Comparison of ENCODE assay signal across 23 cellular contexts in genomic region chr14:98070521-98070920, GRCh38.
A peak's percentile ranks its signal among the peaks of the same experiment; 100 is the strongest.
DNase-seq lines count a peak whose midpoint lies in the region; ATAC-seq and TF ChIP-seq lines count a peak whose summit lies in the region.
"Had no signal": no experiment of that assay in that cellular context is flagged by ENCODE, and none has a peak within 500 bp of the region (broad histone marks: within the 10 kb centered on the region; RNA-seq: fewer than 3 reads in every experiment).

No MANE protein-coding gene starts in this region.

- no peak overlapping the region for H3K4me3 Mint-ChIP-seq in activated CD4-positive, alpha-beta T cell treated with anti-CD3 and anti-CD28 coated beads, Interleukin-2, amount 10 ng/mL, durations not matched to agents 7 days and 5 days
- H3K4me3 Mint-ChIP-seq: activated CD8-positive, alpha-beta memory T cell treated with anti-CD3 and anti-CD28 coated beads, Interleukin-2, amount 10 ng/mL, durations not matched to agents 7 days and 5 days; activated naive CD8-positive, alpha-beta T cell; effector memory CD8-positive, alpha-beta T cell; H9; stimulated activated naive CD8-positive, alpha-beta T cell treated with anti-CD3 and anti-CD28 coated beads, Interleukin-15, Interleukin-2, amounts not matched to agents 100 ng/mL and 50 ng/mL, for 24 hours; T-helper 17 cell had no signal

- TF ChIP-seq CTCF in RWPE1 (conservative IDR thresholded peaks at IDR 0.05; ENCODE audit: low read depth): no peak
- no peak for TF ChIP-seq CTCF in epithelial cell of esophagus (IDR thresholded peaks at IDR 0.05; ENCODE audit: insufficient read depth, low read depth, low read length, missing control alignments)
- TF ChIP-seq CTCF in thyroid gland (IDR thresholded peaks at IDR 0.05): no peak

- no peak for TF ChIP-seq POLR2A in thyroid gland (IDR thresholded peaks at IDR 0.05)

- H3K4me1 Mint-ChIP-seq in activated CD4-positive, alpha-beta T cell treated with anti-CD3 and anti-CD28 coated beads, Interleukin-2, amount 10 ng/mL, durations not matched to agents 7 days and 5 days: no peaks in the 10 kb centered on the region
- H3K4me1 Mint-ChIP-seq: activated CD8-positive, alpha-beta memory T cell treated with anti-CD3 and anti-CD28 coated beads, Interleukin-2, amount 10 ng/mL, durations not matched to agents 7 days and 5 days; T-helper 17 cell had no signal

- no peaks in the 10 kb centered on the region for H3K27me3 Mint-ChIP-seq in activated CD4-positive, alpha-beta T cell treated with anti-CD3 and anti-CD28 coated beads, Interleukin-2, amount 10 ng/mL, durations not matched to agents 7 days and 5 days
- H3K27me3 Mint-ChIP-seq: activated CD8-positive, alpha-beta memory T cell treated with anti-CD3 and anti-CD28 coated beads, Interleukin-2, amount 10 ng/mL, durations not matched to agents 7 days and 5 days; activated naive CD8-positive, alpha-beta T cell; effector memory CD8-positive, alpha-beta T cell; stimulated activated naive CD8-positive, alpha-beta T cell treated with anti-CD3 and anti-CD28 coated beads, Interleukin-15, Interleukin-2, amounts not matched to agents 100 ng/mL and 50 ng/mL, for 24 hours had no signal

- peaks cover 12% of the 10 kb centered on the region in 2 donors for H3K4me1 ChIP-seq in thyroid gland
- H3K4me1 ChIP-seq: BE2C, gastroesophageal sphincter, tibial artery had no signal

- no peak for ATAC-seq in GM21367 (IDR thresholded peaks at IDR 0.05; ENCODE audit: unreplicated experiment)
- ATAC-seq: activated CD8-positive, alpha-beta memory T cell treated with anti-CD3 and anti-CD28 coated beads, Interleukin-2, amount 10 ng/mL, durations not matched to agents 7 days and 5 days; effector memory CD8-positive, alpha-beta T cell; gastroesophageal sphincter; T-helper 17 cell had no signal

- DNase-seq in NCI-H1105 treated with DMSO at 0.1 percent for 48 hours (lab: John Stamatoyannopoulos, UW) (peak; percentile 21), NCI-H1105 (lab: John Stamatoyannopoulos, UW) (no peak), RWPE1 (ENCODE audit: low spot score) (peak; percentile 6), epithelial cell of esophagus (ENCODE audit: low read depth) (peak; percentile 25), thyroid gland (peak; percentile 3 to 11), DMS153 (lab: John Stamatoyannopoulos, UW) (no peak)
- no peak for DNase-seq in activated CD4-positive, alpha-beta T cell treated with anti-CD3 and anti-CD28 coated beads, Interleukin-2, amount 10 ng/mL, durations not matched to agents 7 days and 5 days
- DNase-seq: activated CD4-positive, alpha-beta T cell treated with anti-CD3 and anti-CD28 coated beads for 48 hours; activated CD8-positive, alpha-beta memory T cell treated with anti-CD3 and anti-CD28 coated beads, Interleukin-2, amount 10 ng/mL, durations not matched to agents 7 days and 5 days; BE2C; effector memory CD8-positive, alpha-beta T cell; H9; NCI-H1092 treated with DMSO at 0.1 percent for 48 hours; small intestine; stimulated activated CD4-positive, alpha-beta T cell treated with anti-CD3 and anti-CD28 coated beads, Interleukin-4, amount 100 ng/mL, for 24 hours; T-helper 17 cell; tibial artery had no signal

- no peaks in the 10 kb centered on the region for H3K9me3 Mint-ChIP-seq in activated CD4-positive, alpha-beta T cell treated with anti-CD3 and anti-CD28 coated beads, Interleukin-2, amount 10 ng/mL, durations not matched to agents 7 days and 5 days
- H3K9me3 Mint-ChIP-seq: effector memory CD8-positive, alpha-beta T cell; H9; stimulated activated naive CD8-positive, alpha-beta T cell treated with anti-CD3 and anti-CD28 coated beads, Interleukin-15, Interleukin-2, amounts not matched to agents 100 ng/mL and 50 ng/mL, for 24 hours had no signal

- CTCF ChIA-PET in RWPE1 (lab: Yijun Ruan, JAX): interaction anchor here (0.6 kb wide), 1 partner anchor 1196 kb away, joined by 3 read pairs; no protein-coding TSS in a partner anchor
- CTCF ChIA-PET in activated CD4-positive, alpha-beta T cell treated with anti-CD3 and anti-CD28 coated beads, Interleukin-2, amount 10 ng/mL, durations not matched to agents 7 days and 5 days (lab: Charles Lee): no interaction called here

- POLR2A ChIA-PET in RWPE1 (lab: Yijun Ruan, JAX; ENCODE audit: low non-redundant PET): no interaction called here
- POLR2A ChIA-PET in activated CD4-positive, alpha-beta T cell treated with anti-CD3 and anti-CD28 coated beads, Interleukin-2, amount 10 ng/mL, durations not matched to agents 7 days and 5 days (lab: Charles Lee): no interaction called here

- no peaks in the 10 kb centered on the region for H3K36me3 Mint-ChIP-seq in activated CD4-positive, alpha-beta T cell treated with anti-CD3 and anti-CD28 coated beads, Interleukin-2, amount 10 ng/mL, durations not matched to agents 7 days and 5 days (ENCODE audit: low read depth)
- H3K36me3 Mint-ChIP-seq: activated CD8-positive, alpha-beta memory T cell treated with anti-CD3 and anti-CD28 coated beads, Interleukin-2, amount 10 ng/mL, durations not matched to agents 7 days and 5 days had no signal

- no peaks in the 10 kb centered on the region for H3K27me3 ChIP-seq in thyroid gland
- H3K27me3 ChIP-seq: BE2C, gastroesophageal sphincter, tibial artery had no signal

- no peaks in the 10 kb centered on the region for H3K36me3 ChIP-seq in thyroid gland
- H3K36me3 ChIP-seq: BE2C, gastroesophageal sphincter, tibial artery had no signal

- H3K4me3 ChIP-seq in epithelial cell of esophagus (ENCODE audit: low read length) (no peak overlapping the region), thyroid gland (replicated peaks in 1 of 3) (no peak overlapping the region)
- H3K4me3 ChIP-seq: gastroesophageal sphincter, SK-N-MC, tibial artery had no signal

- 50 to 57% methylated on average over 1 of the region's 1 CpG for whole genome bisulfite sequencing in thyroid gland, 2 donors

- intact Hi-C loops in thyroid gland (cut with DNase I): no loop called here

- H3K27ac Mint-ChIP-seq in activated CD4-positive, alpha-beta T cell treated with anti-CD3 and anti-CD28 coated beads, Interleukin-2, amount 10 ng/mL, durations not matched to agents 7 days and 5 days: no peak overlapping the region
- H3K27ac Mint-ChIP-seq: activated CD8-positive, alpha-beta memory T cell treated with anti-CD3 and anti-CD28 coated beads, Interleukin-2, amount 10 ng/mL, durations not matched to agents 7 days and 5 days; activated naive CD8-positive, alpha-beta T cell; effector memory CD8-positive, alpha-beta T cell; stimulated activated naive CD8-positive, alpha-beta T cell treated with anti-CD3 and anti-CD28 coated beads, Interleukin-15, Interleukin-2, amounts not matched to agents 100 ng/mL and 50 ng/mL, for 24 hours; T-helper 17 cell had no signal

- H3K9me3 ChIP-seq in thyroid gland: no peaks in the 10 kb centered on the region
- H3K9me3 ChIP-seq: BE2C, gastroesophageal sphincter, tibial artery had no signal

- H3K27ac ChIP-seq in RWPE1 (peak overlapping the region; percentile 60; the same call in 1 of the 2 replicates), thyroid gland (peak overlapping the region; percentile 42 to 84 (median 42))
- H3K27ac ChIP-seq: gastroesophageal sphincter, HL-60, SK-N-MC, tibial artery had no signal

Comparison
In these comparisons a context has a peak if more than half of its experiments do, and no peak if none do; other contexts are left out.
1. DNase-seq: peak in NCI-H1105 treated with DMSO at 0.1 percent for 48 hours (single experiment), RWPE1 (single experiment), epithelial cell of esophagus (single experiment) and thyroid gland (2 of 2); none in NCI-H1105 (single experiment), activated CD4-positive, alpha-beta T cell treated with anti-CD3 and anti-CD28 coated beads, Interleukin-2, amount 10 ng/mL, durations not matched to agents 7 days and 5 days (single experiment) and DMS153 (single experiment).